In the genomic region with DNA sequence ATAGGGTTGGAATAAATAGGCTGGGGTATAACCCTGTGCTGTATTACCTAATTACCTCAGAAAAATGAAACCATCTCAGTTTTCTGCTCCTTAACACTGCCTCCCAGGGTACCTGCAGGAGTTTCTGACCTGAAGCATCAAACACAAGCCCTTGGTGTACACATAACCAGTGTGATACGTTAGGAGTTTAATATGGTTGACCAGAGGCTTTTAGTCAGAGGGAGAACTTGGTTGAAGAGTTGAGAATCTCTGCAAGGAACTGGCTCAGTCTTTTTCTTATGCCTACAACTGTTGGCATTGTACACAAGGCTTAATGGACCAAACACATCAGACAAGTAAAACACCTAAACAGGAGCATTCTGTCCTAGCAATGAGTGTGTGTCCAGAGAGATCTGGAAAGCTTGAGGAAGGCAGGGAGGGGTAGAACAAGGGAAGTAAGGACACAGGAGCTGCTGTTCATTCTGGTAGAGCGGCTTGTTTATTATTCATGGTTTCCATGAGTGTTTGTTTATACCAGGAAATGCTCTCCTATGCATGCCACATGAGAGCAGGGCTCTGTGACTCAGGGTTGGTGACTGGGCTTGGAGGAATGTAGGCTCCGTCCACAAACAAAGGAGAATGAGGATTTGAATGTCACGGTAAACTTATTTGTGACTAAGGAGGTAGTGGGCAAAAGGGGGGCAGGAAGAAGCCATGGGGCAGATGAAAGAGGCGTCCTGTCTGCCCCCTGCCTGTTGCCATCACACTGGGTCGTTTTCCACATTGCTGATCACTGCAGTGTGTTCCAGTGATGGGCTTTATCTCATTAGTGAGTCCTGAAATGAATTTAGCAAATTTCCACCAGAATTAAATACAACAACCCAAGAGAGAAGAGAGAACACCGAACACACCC, we compare ENCODE assay signal across 9 cellular contexts. TPM values are rescaled to one million over a fixed set of nuclear protein-coding genes. Genes with fewer than 3 reads are reported as not detected.
DNase-seq lines count a peak whose midpoint lies in the region; ATAC-seq and TF ChIP-seq lines count a peak whose summit lies in the region.
"Had no signal": no experiment of that assay in that cellular context is flagged by ENCODE, and none has a peak within 500 bp of the region (broad histone marks: within the 10 kb centered on the region; RNA-seq: fewer than 3 reads in every experiment).

No MANE protein-coding gene starts in this region.

- DNase-seq in AG04450 (ENCODE audit: low read depth, low spot score) (peak; percentile 95), colonic mucosa (no peak), mesendoderm (peak; percentile 99), SKM-1 (lab: John Stamatoyannopoulos, UW; ENCODE audit: unreplicated experiment) (no peak), Right ventricle myocardium superior (no peak)

- TF ChIP-seq EP300 in Ishikawa (IDR thresholded peaks at IDR 0.05; ENCODE audit: borderline replicate concordance): peak; percentile 36; the same call in 1 of the 2 replicates

- CTCF ChIA-PET in AG04450 (lab: Charles Lee): interaction anchor here (0.6 to 0.9 kb wide), 2 partner anchors 45 to 188 kb away, joined by 3 read pairs; no protein-coding TSS in a partner anchor

- H3K4me1 ChIP-seq in colonic mucosa: no peaks in the 10 kb centered on the region
- peaks cover 35% of the 10 kb centered on the region for H3K4me1 ChIP-seq in mesendoderm (ENCODE audit: control insufficient read depth, low read depth, low read length)

- H3K79me1 ChIP-seq in mesendoderm (ENCODE audit: low read length): no peaks in the 10 kb centered on the region

- no peak overlapping the region for H3K23ac ChIP-seq in mesendoderm (ENCODE audit: low read length)

- peak overlapping the region; percentile 6 for H2BK120ac ChIP-seq in mesendoderm (ENCODE audit: low read depth, low read length)

- H3K56ac ChIP-seq in mesendoderm (ENCODE audit: low read length): peak overlapping the region; percentile 72

- H3K4me3 ChIP-seq in AG04450 (ENCODE audit: low read depth, low read length) (no peak overlapping the region), colonic mucosa (no peak overlapping the region), mesendoderm (ENCODE audit: low read length) (no peak overlapping the region)

- intact Hi-C loops in colonic mucosa (cut with DNase I): no loop called here
- intact Hi-C loops in Right ventricle myocardium superior (cut with DNase I): no loop called here

- POLR2A ChIA-PET in AG04450 (lab: Yijun Ruan, JAX): interaction anchor here (0.7 to 1.0 kb wide), 3 partner anchors 12 to 115 kb away, joined by 3 read pairs; partner anchors contain the start of gene SPATA13

- ATAC-seq in GM21619 (IDR thresholded peaks at IDR 0.05; ENCODE audit: unreplicated experiment) (no peak), Right ventricle myocardium superior (ENCODE audit: poor library complexity) (no peak), GM18502 (IDR thresholded peaks at IDR 0.05; ENCODE audit: poor library complexity, unreplicated experiment) (no peak)

- H2BK15ac ChIP-seq in mesendoderm (replicated peaks; ENCODE audit: low read depth): no peak overlapping the region

- no peaks in the 10 kb centered on the region for H3K79me2 ChIP-seq in mesendoderm (ENCODE audit: control insufficient read depth, insufficient read depth, low read length)

- H3K27ac ChIP-seq in AG04450 (ENCODE audit: low read depth, low read length) (peak overlapping the region; percentile 95), colonic mucosa (peak overlapping the region; percentile 25), mesendoderm (ENCODE audit: low read depth, low read length) (peak overlapping the region; percentile 42)
- H3K27ac ChIP-seq: KMS-11 had no signal

- peak overlapping the region; percentile 71 for H2BK5ac ChIP-seq in mesendoderm (ENCODE audit: low read length)

- TF ChIP-seq CTCF in AG04450 (IDR thresholded peaks at IDR 0.05; ENCODE audit: low read depth, low read length): peak; percentile 38
- TF ChIP-seq CTCF in colonic mucosa (IDR thresholded peaks at IDR 0.05): no peak

- peak overlapping the region; percentile 8 for H2AK5ac ChIP-seq in mesendoderm (ENCODE audit: low read length)

- H3K4ac ChIP-seq in mesendoderm (ENCODE audit: low read depth, low read length): no peak overlapping the region

- no CpG with 5 or more reads among the region's 7 CpGs for WGBS in mesendoderm (ENCODE audit: extremely low coverage, insufficient coverage, low lambda C conversion rate)

- H3K9me3 ChIP-seq in AG04450 (ENCODE audit: control insufficient read depth, insufficient read depth, low read length) (no peaks in the 10 kb centered on the region; the same call in 1 of the 2 replicates), colonic mucosa (no peaks in the 10 kb centered on the region)

- H3K36me3 ChIP-seq in colonic mucosa: no peaks in the 10 kb centered on the region
- no peaks in the 10 kb centered on the region for H3K36me3 ChIP-seq in mesendoderm (ENCODE audit: control insufficient read depth, insufficient read depth, low read length)

- no peak overlapping the region for H4K5ac ChIP-seq in mesendoderm (ENCODE audit: low read length)

- no peak for TF ChIP-seq RAD21 in Ishikawa (IDR thresholded peaks at IDR 0.05; ENCODE audit: low read depth)

- no peak overlapping the region for H3K4me2 ChIP-seq in mesendoderm (ENCODE audit: low read length)
- H3K4me2 ChIP-seq: KMS-11 had no signal

- no peaks in the 10 kb centered on the region for H3K27me3 ChIP-seq in AG04450 (ENCODE audit: control insufficient read depth, insufficient read depth, low read length)
- no peaks in the 10 kb centered on the region for H3K27me3 ChIP-seq in colonic mucosa
- H3K27me3 ChIP-seq in mesendoderm (ENCODE audit: insufficient read depth, low read length, poor library complexity): no peaks in the 10 kb centered on the region

- H3K18ac ChIP-seq in mesendoderm (ENCODE audit: low read length): peak overlapping the region; percentile 35

- peak overlapping the region in 1 of 2 donors; percentile 43 for H3K9ac ChIP-seq in colonic mucosa (ENCODE audit: low read depth in 2 of 2, low read length in 2 of 2)
- H3K9ac ChIP-seq in mesendoderm (ENCODE audit: low read length): no peak overlapping the region
- H3K9ac ChIP-seq: KMS-11 had no signal

- H4K8ac ChIP-seq in mesendoderm (ENCODE audit: low read depth, low read length): no peak overlapping the region

TF ChIP-seq in Ishikawa, 13 proteins besides CTCF, POLR2A, EP300 and RAD21:
- no peak for TF ChIP-seq EGR1 (IDR thresholded peaks at IDR 0.05)
- no peak for TF ChIP-seq CEBPB (IDR thresholded peaks at IDR 0.05)
- TF ChIP-seq, protein P1, sequence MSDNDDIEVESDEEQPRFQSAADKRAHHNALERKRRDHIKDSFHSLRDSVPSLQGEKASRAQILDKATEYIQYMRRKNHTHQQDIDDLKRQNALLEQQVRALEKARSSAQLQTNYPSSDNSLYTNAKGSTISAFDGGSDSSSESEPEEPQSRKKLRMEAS (IDR thresholded peaks at IDR 0.05): peak; percentile 54
- TF ChIP-seq TCF12 (IDR thresholded peaks at IDR 0.05; ENCODE audit: low read depth): no peak
- no peak for TF ChIP-seq FOXM1 (IDR thresholded peaks at IDR 0.05; ENCODE audit: borderline replicate concordance, low read depth)
- TF ChIP-seq TEAD4 (IDR thresholded peaks at IDR 0.05): peak; percentile 73
- TF ChIP-seq, protein P2, sequence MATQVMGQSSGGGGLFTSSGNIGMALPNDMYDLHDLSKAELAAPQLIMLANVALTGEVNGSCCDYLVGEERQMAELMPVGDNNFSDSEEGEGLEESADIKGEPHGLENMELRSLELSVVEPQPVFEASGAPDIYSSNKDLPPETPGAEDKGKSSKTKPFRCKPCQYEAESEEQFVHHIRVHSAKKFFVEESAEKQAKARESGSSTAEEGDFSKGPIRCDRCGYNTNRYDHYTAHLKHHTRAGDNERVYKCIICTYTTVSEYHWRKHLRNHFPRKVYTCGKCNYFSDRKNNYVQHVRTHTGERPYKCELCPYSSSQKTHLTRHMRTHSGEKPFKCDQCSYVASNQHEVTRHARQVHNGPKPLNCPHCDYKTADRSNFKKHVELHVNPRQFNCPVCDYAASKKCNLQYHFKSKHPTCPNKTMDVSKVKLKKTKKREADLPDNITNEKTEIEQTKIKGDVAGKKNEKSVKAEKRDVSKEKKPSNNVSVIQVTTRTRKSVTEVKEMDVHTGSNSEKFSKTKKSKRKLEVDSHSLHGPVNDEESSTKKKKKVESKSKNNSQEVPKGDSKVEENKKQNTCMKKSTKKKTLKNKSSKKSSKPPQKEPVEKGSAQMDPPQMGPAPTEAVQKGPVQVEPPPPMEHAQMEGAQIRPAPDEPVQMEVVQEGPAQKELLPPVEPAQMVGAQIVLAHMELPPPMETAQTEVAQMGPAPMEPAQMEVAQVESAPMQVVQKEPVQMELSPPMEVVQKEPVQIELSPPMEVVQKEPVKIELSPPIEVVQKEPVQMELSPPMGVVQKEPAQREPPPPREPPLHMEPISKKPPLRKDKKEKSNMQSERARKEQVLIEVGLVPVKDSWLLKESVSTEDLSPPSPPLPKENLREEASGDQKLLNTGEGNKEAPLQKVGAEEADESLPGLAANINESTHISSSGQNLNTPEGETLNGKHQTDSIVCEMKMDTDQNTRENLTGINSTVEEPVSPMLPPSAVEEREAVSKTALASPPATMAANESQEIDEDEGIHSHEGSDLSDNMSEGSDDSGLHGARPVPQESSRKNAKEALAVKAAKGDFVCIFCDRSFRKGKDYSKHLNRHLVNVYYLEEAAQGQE (IDR thresholded peaks at IDR 0.05; ENCODE audit: low read depth): no peak
TF ChIP-seq in Ishikawa: peak in this region for 2.

RNA-seq across cellular contexts. Expression of gene SPATA13, which starts 11.9 kb away (rescaled TPM):
- 10.5 and 12.0 TPM in 2 replicates for polyA plus RNA-seq in AG04450 (2011; rRNA removed)
- polyA minus RNA-seq in AG04450 (2011; rRNA and poly(A)+ RNA removed): 18.5 and 22.9 TPM in 2 replicates
- 10 to 100 TPM; 41.5 to 43.8 TPM for total RNA-seq in colonic mucosa
- polyA plus RNA-seq in mesendoderm (2013, experiment 1 of 2): 16.1 TPM
- 14.9 TPM for polyA plus RNA-seq in mesendoderm (2013, experiment 2 of 2)
- total RNA-seq in Right ventricle myocardium superior: 8.3 TPM

Comparison
In these comparisons a context has a peak if more than half of its experiments do, and no peak if none do; other contexts are left out.
1. DNase-seq: peak in AG04450 (single experiment) and mesendoderm (single experiment); none in colonic mucosa (single experiment), SKM-1 (single experiment) and Right ventricle myocardium superior (single experiment).
2. H3K27ac ChIP-seq: peak in every context shown above with its lines; median percentile 95 in AG04450; 42 in mesendoderm; 25 in colonic mucosa.